Comparison of ENCODE assay signal across 6 cellular contexts in genomic region chr7:55776196-55776595, GRCh38.
"Had no signal": no experiment of that assay in that cellular context is flagged by ENCODE, and none has a peak within 500 bp of the region (broad histone marks: within the 10 kb centered on the region; RNA-seq: fewer than 3 reads in every experiment).

No MANE protein-coding gene starts in this region.

- H3K27ac Mint-ChIP-seq: GM23338, H9, IgD-negative memory B cell had no signal

- H3K4me1 Mint-ChIP-seq: H9, IgD-negative memory B cell had no signal

- H3K4me3 Mint-ChIP-seq: GM23338, H9 had no signal

- H2AFZ ChIP-seq: GM23338 had no signal

- H3K4me3 ChIP-seq: GM23338 had no signal

- H3K4me2 ChIP-seq: GM23338 had no signal

- ATAC-seq: GM23338, HepG2 had no signal

- DNase-seq: H9, HCEC 1CT had no signal

- H3K27ac ChIP-seq: HL-60 had no signal
